Comparison of ENCODE assay signal across 13 cellular contexts in the genomic region with DNA sequence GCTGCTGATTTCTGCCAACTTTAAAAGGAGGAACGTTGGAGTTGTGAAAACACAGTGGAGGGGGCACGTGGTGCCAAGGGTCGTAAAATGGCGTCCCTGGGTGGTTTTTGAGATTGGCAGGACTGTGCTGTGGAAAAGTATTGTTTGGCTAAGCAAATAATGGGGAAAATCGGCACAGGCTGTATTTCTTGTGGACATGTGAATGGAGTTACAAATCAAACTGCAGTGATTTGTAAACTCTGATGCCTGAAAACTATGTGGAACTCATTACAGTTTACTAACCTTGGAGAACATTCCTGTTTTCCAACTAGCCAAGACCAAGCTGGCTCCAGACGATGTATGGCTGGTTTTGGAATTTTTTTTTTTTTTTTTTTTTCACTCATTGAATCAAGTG.
DNase-seq lines count a peak whose midpoint lies in the region; ATAC-seq and TF ChIP-seq lines count a peak whose summit lies in the region.
"Had no signal": no experiment of that assay in that cellular context is flagged by ENCODE, and none has a peak within 500 bp of the region (broad histone marks: within the 10 kb centered on the region; RNA-seq: fewer than 3 reads in every experiment).

No MANE protein-coding gene starts in this region.

- H3K9ac ChIP-seq in endodermal cell (ENCODE audit: extremely low read depth, low read length, poor library complexity, severe bottlenecking), result no peak overlapping the region

- H3K36me3 ChIP-seq in ACC112 (ENCODE audit: insufficient read depth, low read length) (peaks cover 4% of the 10 kb centered on the region; the same call in 1 of the 2 replicates), endodermal cell (ENCODE audit: control insufficient read depth, insufficient read depth, low read length) (no peaks in the 10 kb centered on the region)

- no peak overlapping the region for H3K27ac Mint-ChIP-seq in endodermal cell
- peak overlapping the region; percentile 93 to 98 (median 93) for H3K27ac Mint-ChIP-seq in nephron
- no peak overlapping the region for H3K27ac Mint-ChIP-seq in activated T-helper 2 cell treated with anti-CD3 and anti-CD28 coated beads, Interferon-gamma antibody, Interleukin-2, Interleukin-4, amounts not matched to agents 10 μg/mL and 5 μg/mL and 100 μg/mL, durations not matched to agents 14 hours and 24 hours and 36 hours
- H3K27ac Mint-ChIP-seq: activated naive CD8-positive, alpha-beta T cell treated with anti-CD3 and anti-CD28 coated beads for 36 hours; T-helper 1 cell treated with Interleukin-12 subunit alpha and Interleukin-12 subunit beta and Interleukin-4 antibody, amounts not matched to agents 30 μg/mL and 1 μg/mL, for 36 hours had no signal

- no peaks in the 10 kb centered on the region for H3K27me3 ChIP-seq in ACC112 (ENCODE audit: insufficient read depth, low read length)
- H3K27me3 ChIP-seq in endodermal cell (ENCODE audit: control insufficient read depth, insufficient read depth, low read length, poor library complexity, severe bottlenecking), result no peaks in the 10 kb centered on the region

- no peaks in the 10 kb centered on the region for H3K79me2 ChIP-seq in ACC112 (ENCODE audit: control insufficient read depth, insufficient read depth, low read length, unreplicated experiment)

- no peak overlapping the region for H3K4me3 ChIP-seq in ACC112 (ENCODE audit: low read depth, low read length)
- no peak overlapping the region for H3K4me3 ChIP-seq in endodermal cell (ENCODE audit: low read length)

- H3K36me3 Mint-ChIP-seq in endodermal cell (ENCODE audit: low read depth), result no peaks in the 10 kb centered on the region
- H3K36me3 Mint-ChIP-seq in nephron (ENCODE audit: low read depth), result peaks cover 40% of the 10 kb centered on the region
- H3K36me3 Mint-ChIP-seq in activated T-cell treated with anti-CD3 and anti-CD28 coated beads, Interleukin-2, amount 50 U/mL, for 4 hours (ENCODE audit: insufficient read depth), result no peaks in the 10 kb centered on the region
- H3K36me3 Mint-ChIP-seq in activated T-helper 2 cell treated with anti-CD3 and anti-CD28 coated beads, Interferon-gamma antibody, Interleukin-2, Interleukin-4, amounts not matched to agents 10 μg/mL and 5 μg/mL and 100 μg/mL, durations not matched to agents 14 hours and 24 hours and 36 hours (ENCODE audit: low read depth), result no peaks in the 10 kb centered on the region

- H2AFZ ChIP-seq in ACC112 (ENCODE audit: low read length, unreplicated experiment), result peak overlapping the region; percentile 90

- peaks cover 5% of the 10 kb centered on the region for H3K27me3 Mint-ChIP-seq in endodermal cell (ENCODE audit: insufficient read depth)
- no peaks in the 10 kb centered on the region for H3K27me3 Mint-ChIP-seq in nephron (ENCODE audit: low read depth)
- no peaks in the 10 kb centered on the region for H3K27me3 Mint-ChIP-seq in activated T-cell treated with anti-CD3 and anti-CD28 coated beads, Interleukin-2, amount 50 U/mL, for 4 hours (ENCODE audit: low read depth)
- no peaks in the 10 kb centered on the region for H3K27me3 Mint-ChIP-seq in activated T-helper 2 cell treated with anti-CD3 and anti-CD28 coated beads, Interferon-gamma antibody, Interleukin-2, Interleukin-4, amounts not matched to agents 10 μg/mL and 5 μg/mL and 100 μg/mL, durations not matched to agents 14 hours and 24 hours and 36 hours (ENCODE audit: low read depth)
- H3K27me3 Mint-ChIP-seq: activated naive CD8-positive, alpha-beta T cell treated with anti-CD3 and anti-CD28 coated beads for 36 hours had no signal

- H3K4me1 ChIP-seq in ACC112 (ENCODE audit: control insufficient read depth, insufficient read depth, low read length, unreplicated experiment) (peaks cover 63% of the 10 kb centered on the region), endodermal cell (ENCODE audit: control insufficient read depth, insufficient read depth, low read length) (no peaks in the 10 kb centered on the region)

- H3K4me3 Mint-ChIP-seq in endodermal cell (no peak overlapping the region), nephron (peak overlapping the region in 2 of 3 experiments; percentile 19 to 50)
- no peak overlapping the region for H3K4me3 Mint-ChIP-seq in activated T-cell treated with anti-CD3 and anti-CD28 coated beads, Interleukin-2, amount 50 U/mL, for 4 hours
- no peak overlapping the region for H3K4me3 Mint-ChIP-seq in activated T-helper 2 cell treated with anti-CD3 and anti-CD28 coated beads, Interferon-gamma antibody, Interleukin-2, Interleukin-4, amounts not matched to agents 10 μg/mL and 5 μg/mL and 100 μg/mL, durations not matched to agents 14 hours and 24 hours and 36 hours (ENCODE audit: low read depth)
- H3K4me3 Mint-ChIP-seq: activated naive CD8-positive, alpha-beta T cell treated with anti-CD3 and anti-CD28 coated beads for 36 hours; T-helper 1 cell treated with Interleukin-12 subunit alpha and Interleukin-12 subunit beta and Interleukin-4 antibody, amounts not matched to agents 30 μg/mL and 1 μg/mL, for 36 hours had no signal

- TF ChIP-seq CTCF in endodermal cell (conservative IDR thresholded peaks at IDR 0.05) (no peak), nephron (IDR thresholded peaks at IDR 0.05; ENCODE audit: unreplicated experiment in 3 of 3) (no peak)

- WGBS in endodermal cell (ENCODE audit: insufficient coverage in 1 of 2, insufficient read length in 1 of 2), 2 experiments, result 75 to 78% methylated on average over 6 of the region's 6 CpGs

- DNase-seq in LoVo (ENCODE audit: low spot score), result peak; percentile 1
- DNase-seq in endodermal cell, result no peak
- DNase-seq in activated T-cell treated with anti-CD3 and anti-CD28 coated beads, Interleukin-2, amount 50 U/mL, for 4 hours, result no peak
- no peak for DNase-seq in NCI-H446 treated with DMSO at 0.1 percent for 48 hours (lab: John Stamatoyannopoulos, UW)
- no peak for DNase-seq in activated T-helper 2 cell treated with anti-CD3 and anti-CD28 coated beads, Interferon-gamma antibody, Interleukin-2, Interleukin-4, amounts not matched to agents 10 μg/mL and 5 μg/mL and 100 μg/mL, durations not matched to agents 14 hours and 24 hours and 36 hours (ENCODE audit: low spot score)
- no peak for DNase-seq in foreskin melanocyte
- DNase-seq: activated CD8-positive, alpha-beta memory T cell treated with anti-CD3 and anti-CD28 coated beads for 24 hours; activated naive CD8-positive, alpha-beta T cell treated with anti-CD3 and anti-CD28 coated beads for 36 hours; effector CD8-positive, alpha-beta T cell; NCI-H2107 had no signal

- H3K4me1 Mint-ChIP-seq in endodermal cell (peaks cover 16% of the 10 kb centered on the region), nephron (peaks cover 26% of the 10 kb centered on the region)
- H3K4me1 Mint-ChIP-seq in activated T-cell treated with anti-CD3 and anti-CD28 coated beads, Interleukin-2, amount 50 U/mL, for 4 hours (ENCODE audit: low read depth), result no peaks in the 10 kb centered on the region
- H3K4me1 Mint-ChIP-seq in activated T-helper 2 cell treated with anti-CD3 and anti-CD28 coated beads, Interferon-gamma antibody, Interleukin-2, Interleukin-4, amounts not matched to agents 10 μg/mL and 5 μg/mL and 100 μg/mL, durations not matched to agents 14 hours and 24 hours and 36 hours (ENCODE audit: low read depth), result no peaks in the 10 kb centered on the region
- H3K4me1 Mint-ChIP-seq: activated naive CD8-positive, alpha-beta T cell treated with anti-CD3 and anti-CD28 coated beads for 36 hours had no signal

- intact Hi-C loops in activated T-helper 2 cell treated with anti-CD3 and anti-CD28 coated beads, Interferon-gamma antibody, Interleukin-2, Interleukin-4, amounts not matched to agents 10 μg/mL and 5 μg/mL and 100 μg/mL, durations not matched to agents 14 hours and 24 hours and 36 hours (cut with micrococcal nuclease), result no loop called here

- no peak for ATAC-seq in activated T-cell treated with anti-CD3 and anti-CD28 coated beads, Interleukin-2, amount 50 U/mL, for 4 hours

- no peaks in the 10 kb centered on the region for H3K9me3 Mint-ChIP-seq in endodermal cell
- no peaks in the 10 kb centered on the region for H3K9me3 Mint-ChIP-seq in nephron
- H3K9me3 Mint-ChIP-seq in activated T-cell treated with anti-CD3 and anti-CD28 coated beads, Interleukin-2, amount 50 U/mL, for 4 hours, result no peaks in the 10 kb centered on the region
- H3K9me3 Mint-ChIP-seq in activated T-helper 2 cell treated with anti-CD3 and anti-CD28 coated beads, Interferon-gamma antibody, Interleukin-2, Interleukin-4, amounts not matched to agents 10 μg/mL and 5 μg/mL and 100 μg/mL, durations not matched to agents 14 hours and 24 hours and 36 hours, result no peaks in the 10 kb centered on the region
- H3K9me3 Mint-ChIP-seq: activated naive CD8-positive, alpha-beta T cell treated with anti-CD3 and anti-CD28 coated beads for 36 hours; T-helper 1 cell treated with Interleukin-12 subunit alpha and Interleukin-12 subunit beta and Interleukin-4 antibody, amounts not matched to agents 30 μg/mL and 1 μg/mL, for 36 hours had no signal

- peak overlapping the region; percentile 67 for H3K27ac ChIP-seq in ACC112 (ENCODE audit: low read depth, low read length)
- H3K27ac ChIP-seq in endodermal cell (ENCODE audit: low read depth, low read length), result peak overlapping the region; percentile 72

- H3K9me3 ChIP-seq in endodermal cell (ENCODE audit: control insufficient read depth, low read length), result no peaks in the 10 kb centered on the region

Comparison
In these comparisons a context has a peak if more than half of its experiments do, and no peak if none do; other contexts are left out.
1. H3K27ac Mint-ChIP-seq: peak in nephron (3 of 3); none in endodermal cell (single experiment) and activated T-helper 2 cell treated with anti-CD3 and anti-CD28 coated beads, Interferon-gamma antibody, Interleukin-2, Interleukin-4, amounts not matched to agents 10 μg/mL and 5 μg/mL and 100 μg/mL, durations not matched to agents 14 hours and 24 hours and 36 hours (single experiment).
2. H3K4me3 Mint-ChIP-seq: peak in nephron (2 of 3); none in endodermal cell (single experiment), activated T-cell treated with anti-CD3 and anti-CD28 coated beads, Interleukin-2, amount 50 U/mL, for 4 hours (single experiment) and activated T-helper 2 cell treated with anti-CD3 and anti-CD28 coated beads, Interferon-gamma antibody, Interleukin-2, Interleukin-4, amounts not matched to agents 10 μg/mL and 5 μg/mL and 100 μg/mL, durations not matched to agents 14 hours and 24 hours and 36 hours (single experiment).